17 cellular contexts compared by ENCODE assay signal in the genomic region with DNA sequence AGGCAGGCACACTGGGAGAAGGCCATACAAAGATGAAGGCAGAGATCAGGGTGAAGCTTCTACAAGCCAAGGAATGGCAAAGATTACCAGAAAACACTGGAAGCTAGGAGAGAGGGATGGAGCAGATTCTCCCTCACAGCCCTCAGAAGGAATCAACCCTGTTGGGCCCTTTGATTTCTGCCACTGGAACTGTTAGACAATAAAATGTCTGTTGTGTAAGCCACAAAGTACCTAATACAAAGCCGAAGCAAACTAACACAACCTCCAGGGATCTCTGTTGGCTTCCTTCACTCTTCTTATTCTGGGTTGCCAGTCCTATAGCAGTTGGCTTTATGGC. TPM values are rescaled to one million over a fixed set of nuclear protein-coding genes. Genes with fewer than 3 reads are reported as not detected.
"Had no signal": no experiment of that assay in that cellular context is flagged by ENCODE, and none has a peak within 500 bp of the region (broad histone marks: within the 10 kb centered on the region; RNA-seq: fewer than 3 reads in every experiment).

No MANE protein-coding gene starts in this region.

- H3K4me3 ChIP-seq: esophagus squamous epithelium, thoracic aorta, uterus had no signal

- H3K27ac ChIP-seq: brain microvascular endothelial cell, esophagus squamous epithelium, thoracic aorta, uterus had no signal

- ATAC-seq: stimulated activated naive CD8-positive, alpha-beta T cell treated with anti-CD3 and anti-CD28 coated beads, Interleukin-15, amount 100 ng/mL, for 72 hours had no signal

- H3K4me1 ChIP-seq: uterus had no signal

- H3K4me1 Mint-ChIP-seq: activated CD4-positive, alpha-beta T cell treated with anti-CD3 and anti-CD28 coated beads, Interleukin-2, amount 10 ng/mL, durations not matched to agents 7 days and 5 days; activated naive CD8-positive, alpha-beta T cell treated with anti-CD3 and anti-CD28 coated beads for 36 hours; naive B cell; stimulated activated naive CD8-positive, alpha-beta T cell treated with anti-CD3 and anti-CD28 coated beads, Interleukin-15, amount 100 ng/mL, for 72 hours had no signal

- H3K36me3 ChIP-seq: brain microvascular endothelial cell, esophagus squamous epithelium, thoracic aorta, uterus had no signal

- H3K27me3 ChIP-seq: uterus had no signal

- DNase-seq: activated CD4-positive, alpha-beta T cell treated with anti-CD3 and anti-CD28 coated beads, Interleukin-2, amount 10 ng/mL, durations not matched to agents 7 days and 5 days; activated CD8-positive, alpha-beta memory T cell treated with anti-CD3 and anti-CD28 coated beads for 24 hours; activated gamma-delta T cell treated with Interleukin-2 at 50 U/mL for 16 hours; activated naive CD8-positive, alpha-beta T cell treated with anti-CD3 and anti-CD28 coated beads for 36 hours; brain microvascular endothelial cell; effector CD8-positive, alpha-beta T cell; esophagus squamous epithelium; mesendoderm; naive B cell; stimulated activated naive CD8-positive, alpha-beta T cell treated with anti-CD3 and anti-CD28 coated beads, Interleukin-15, amount 100 ng/mL, for 72 hours; uterus had no signal

- H3K27ac Mint-ChIP-seq: activated CD4-positive, alpha-beta T cell treated with anti-CD3 and anti-CD28 coated beads, Interleukin-2, amount 10 ng/mL, durations not matched to agents 7 days and 5 days; activated naive CD8-positive, alpha-beta T cell treated with anti-CD3 and anti-CD28 coated beads for 36 hours; stimulated activated naive CD8-positive, alpha-beta T cell treated with anti-CD3 and anti-CD28 coated beads, Interleukin-15, amount 100 ng/mL, for 72 hours had no signal

- H3K4me3 Mint-ChIP-seq: activated CD4-positive, alpha-beta T cell treated with anti-CD3 and anti-CD28 coated beads, Interleukin-2, amount 10 ng/mL, durations not matched to agents 7 days and 5 days; activated naive CD8-positive, alpha-beta T cell treated with anti-CD3 and anti-CD28 coated beads for 36 hours; stimulated activated naive CD8-positive, alpha-beta T cell treated with anti-CD3 and anti-CD28 coated beads, Interleukin-15, amount 100 ng/mL, for 72 hours had no signal

- H3K9me3 ChIP-seq: esophagus squamous epithelium, thoracic aorta, uterus had no signal

- H3K9me3 Mint-ChIP-seq: activated CD4-positive, alpha-beta T cell treated with anti-CD3 and anti-CD28 coated beads, Interleukin-2, amount 10 ng/mL, durations not matched to agents 7 days and 5 days; activated naive CD8-positive, alpha-beta T cell treated with anti-CD3 and anti-CD28 coated beads for 36 hours; stimulated activated naive CD8-positive, alpha-beta T cell treated with anti-CD3 and anti-CD28 coated beads, Interleukin-15, amount 100 ng/mL, for 72 hours had no signal

- H3K36me3 Mint-ChIP-seq: activated naive CD8-positive, alpha-beta T cell treated with anti-CD3 and anti-CD28 coated beads for 36 hours; naive B cell had no signal

RNA-seq across cellular contexts. Expression of a gene that starts 1.7 kb away (rescaled TPM):
- total RNA-seq: activated CD4-positive, alpha-beta T cell treated with anti-CD3 and anti-CD28 coated beads, Interleukin-2, amount 10 ng/mL, durations not matched to agents 7 days and 5 days; activated naive CD8-positive, alpha-beta T cell treated with anti-CD3 and anti-CD28 coated beads for 36 hours; endothelial cell of umbilical vein; fibroblast of villous mesenchyme; glomerular endothelial cell; kidney epithelial cell had no signal
- polyA plus RNA-seq: endothelial cell of umbilical vein had no signal

RNA-seq across cellular contexts. Expression of a gene that starts 57.7 kb away (rescaled TPM):
- total RNA-seq: activated CD4-positive, alpha-beta T cell treated with anti-CD3 and anti-CD28 coated beads, Interleukin-2, amount 10 ng/mL, durations not matched to agents 7 days and 5 days; activated naive CD8-positive, alpha-beta T cell treated with anti-CD3 and anti-CD28 coated beads for 36 hours; endothelial cell of umbilical vein; esophagus squamous epithelium; fibroblast of villous mesenchyme; glomerular endothelial cell; kidney epithelial cell; lower leg skin; thoracic aorta; uterus had no signal
- polyA plus RNA-seq: endothelial cell of umbilical vein had no signal
